Comparison of ENCODE assay signal across 18 cellular contexts in the genomic region with DNA sequence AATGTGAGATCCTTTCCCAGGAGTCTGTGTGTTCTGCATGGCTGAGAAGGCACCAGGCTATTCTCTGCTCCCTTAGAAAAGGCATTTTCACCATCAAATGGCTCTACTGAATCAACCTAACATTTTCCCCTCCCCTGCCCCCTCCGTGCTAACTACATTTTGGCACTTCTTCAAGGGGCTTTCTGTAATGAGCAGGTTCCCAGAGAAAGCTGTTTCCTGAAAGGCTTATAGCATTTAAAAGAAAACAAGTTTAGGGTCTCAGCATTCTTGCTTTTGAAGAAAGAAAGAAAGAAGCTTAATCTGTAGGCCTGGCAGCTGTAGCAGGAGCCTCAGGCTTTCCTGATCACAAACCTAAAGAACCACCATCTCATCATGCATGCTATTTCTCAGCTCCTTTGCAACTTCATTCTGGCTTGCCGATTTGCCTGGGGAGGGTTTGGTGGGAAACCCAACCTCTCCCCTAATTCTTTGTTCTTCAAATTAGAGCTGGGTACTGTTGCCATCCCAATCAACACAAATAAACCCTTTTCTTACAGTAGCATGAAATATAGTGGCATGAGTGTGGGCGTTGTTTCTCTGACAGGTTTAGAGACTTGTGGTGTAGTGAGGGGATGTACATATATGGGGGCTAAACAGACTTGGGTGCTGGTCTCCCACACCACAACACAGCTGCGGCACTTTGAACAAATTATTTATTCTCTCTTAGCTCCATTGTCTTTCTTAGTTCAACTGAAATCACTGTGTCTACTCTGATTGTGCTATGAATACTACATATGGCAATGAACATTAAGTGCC.
"Had no signal": no experiment of that assay in that cellular context is flagged by ENCODE, and none has a peak within 500 bp of the region (broad histone marks: within the 10 kb centered on the region; RNA-seq: fewer than 3 reads in every experiment).

No MANE protein-coding gene starts in this region.

- ATAC-seq: activated CD4-positive, alpha-beta T cell treated with anti-CD3 and anti-CD28 coated beads for 36 hours; activated CD8-positive, alpha-beta memory T cell treated with anti-CD3 and anti-CD28 coated beads, Interleukin-2, amount 10 ng/mL, durations not matched to agents 7 days and 5 days; stimulated activated effector memory CD8-positive, alpha-beta T cell treated with anti-CD3 and anti-CD28 coated beads, Interleukin-12 subunit alpha, Interleukin-12 subunit beta, amount 100 ng/mL, for 72 hours had no signal

- H3K4me1 ChIP-seq: adrenal gland, colonic mucosa, parathyroid adenoma, uterus had no signal

- H3K9me3 Mint-ChIP-seq: activated CD4-positive, alpha-beta memory T cell treated with anti-CD3 and anti-CD28 coated beads for 36 hours; neural crest cell; stimulated activated effector memory CD8-positive, alpha-beta T cell treated with anti-CD3 and anti-CD28 coated beads, Interleukin-12 subunit alpha, Interleukin-12 subunit beta, amount 100 ng/mL, for 72 hours had no signal

- H3K36me3 ChIP-seq: adrenal gland, colonic mucosa, tibial artery, uterus, WERI-Rb-1 had no signal

- H3K36me3 Mint-ChIP-seq: activated CD4-positive, alpha-beta memory T cell treated with anti-CD3 and anti-CD28 coated beads for 36 hours; activated CD8-positive, alpha-beta memory T cell treated with anti-CD3 and anti-CD28 coated beads, Interleukin-2, amount 10 ng/mL, durations not matched to agents 7 days and 5 days; stimulated activated effector memory CD8-positive, alpha-beta T cell treated with anti-CD3 and anti-CD28 coated beads, Interleukin-12 subunit alpha, Interleukin-12 subunit beta, amount 100 ng/mL, for 72 hours had no signal

- H3K4me3 Mint-ChIP-seq: activated CD4-positive, alpha-beta memory T cell treated with anti-CD3 and anti-CD28 coated beads for 36 hours; activated CD4-positive, alpha-beta T cell treated with anti-CD3 and anti-CD28 coated beads for 36 hours; activated CD8-positive, alpha-beta memory T cell treated with anti-CD3 and anti-CD28 coated beads, Interleukin-2, amount 10 ng/mL, durations not matched to agents 7 days and 5 days; neural crest cell; stimulated activated effector memory CD8-positive, alpha-beta T cell treated with anti-CD3 and anti-CD28 coated beads, Interleukin-12 subunit alpha, Interleukin-12 subunit beta, amount 100 ng/mL, for 72 hours had no signal

- H3K9me3 ChIP-seq: adrenal gland, colonic mucosa, tibial artery, uterus had no signal

- H3K4me3 ChIP-seq: adrenal gland, colonic mucosa, tibial artery, uterus had no signal

- H3K27ac ChIP-seq: adrenal gland, colonic mucosa, parathyroid adenoma, tibial artery, uterus, WERI-Rb-1 had no signal

- H3K9ac ChIP-seq: parathyroid adenoma had no signal

- H3K4me1 Mint-ChIP-seq: activated CD4-positive, alpha-beta T cell treated with anti-CD3 and anti-CD28 coated beads for 36 hours; activated CD8-positive, alpha-beta memory T cell treated with anti-CD3 and anti-CD28 coated beads, Interleukin-2, amount 10 ng/mL, durations not matched to agents 7 days and 5 days; neural crest cell; stimulated activated effector memory CD8-positive, alpha-beta T cell treated with anti-CD3 and anti-CD28 coated beads, Interleukin-12 subunit alpha, Interleukin-12 subunit beta, amount 100 ng/mL, for 72 hours had no signal

- H3K27ac Mint-ChIP-seq: activated CD4-positive, alpha-beta memory T cell treated with anti-CD3 and anti-CD28 coated beads for 36 hours; activated CD4-positive, alpha-beta T cell treated with anti-CD3 and anti-CD28 coated beads for 36 hours; activated CD8-positive, alpha-beta memory T cell treated with anti-CD3 and anti-CD28 coated beads, Interleukin-2, amount 10 ng/mL, durations not matched to agents 7 days and 5 days; stimulated activated effector memory CD8-positive, alpha-beta T cell treated with anti-CD3 and anti-CD28 coated beads, Interleukin-12 subunit alpha, Interleukin-12 subunit beta, amount 100 ng/mL, for 72 hours had no signal

- H3K79me2 ChIP-seq: parathyroid adenoma had no signal

- DNase-seq: activated CD4-positive, alpha-beta memory T cell treated with anti-CD3 and anti-CD28 coated beads for 36 hours; activated CD4-positive, alpha-beta T cell treated with anti-CD3 and anti-CD28 coated beads for 36 hours; activated CD8-positive, alpha-beta memory T cell treated with anti-CD3 and anti-CD28 coated beads, Interleukin-2, amount 10 ng/mL, durations not matched to agents 7 days and 5 days; activated naive CD4-positive, alpha-beta T cell treated with anti-CD3 and anti-CD28 coated beads, Interleukin-2, amount 50 U/mL, for 16 hours; activated T-cell treated with anti-CD3 and anti-CD28 coated beads, Interleukin-2, amount 50 U/mL, for 1 hour; adrenal gland; caudate nucleus; colonic mucosa; effector CD8-positive, alpha-beta T cell; foreskin melanocyte; head of caudate nucleus; kidney glomerular epithelial cell; tibial artery; uterus; WERI-Rb-1 had no signal

- H3K27me3 ChIP-seq: adrenal gland, colonic mucosa, tibial artery, uterus had no signal
